Comparison of ENCODE assay signal across 20 cellular contexts in the genomic region with DNA sequence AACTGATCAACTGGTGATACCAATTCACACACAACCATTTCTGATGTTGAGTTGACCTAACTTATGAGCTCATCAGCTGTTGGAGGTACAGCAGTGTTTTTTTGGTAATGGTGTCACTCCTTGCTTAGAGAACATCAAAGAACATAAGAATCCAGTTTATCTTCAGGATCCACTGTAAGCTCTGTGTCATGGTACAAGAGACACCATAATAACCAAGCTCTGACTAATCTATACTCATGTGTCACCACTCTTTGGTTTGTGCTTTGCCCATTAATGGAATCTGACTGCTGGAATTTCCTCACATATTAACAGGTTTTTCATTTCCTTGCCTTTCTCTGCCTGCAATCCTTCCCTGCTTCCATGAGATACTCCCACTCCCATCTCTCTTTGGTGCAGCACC.
"Had no signal": no experiment of that assay in that cellular context is flagged by ENCODE, and none has a peak within 500 bp of the region (broad histone marks: within the 10 kb centered on the region; RNA-seq: fewer than 3 reads in every experiment).

No MANE protein-coding gene starts in this region.

- H3K27me3 ChIP-seq: esophagus muscularis mucosa, gastroesophageal sphincter, right atrium auricular region, sigmoid colon had no signal

- H3K27ac ChIP-seq: dorsolateral prefrontal cortex, esophagus muscularis mucosa, gastroesophageal sphincter, right atrium auricular region, sigmoid colon, skin epidermis, thoracic aorta had no signal

- DNase-seq: cortex of kidney; dorsolateral prefrontal cortex; effector CD8-positive, alpha-beta T cell; immature natural killer cell; mesendoderm; naive B cell; nephron progenitor cell; posterior cingulate gyrus; sigmoid colon; stimulated activated CD4-positive, alpha-beta T cell treated with anti-CD3 and anti-CD28 coated beads, Interleukin-2, amount 100 ng/mL, for 24 hours; stimulated activated CD4-positive, alpha-beta T cell treated with anti-CD3 and anti-CD28 coated beads, Interleukin-4, amount 100 ng/mL, for 4 hours; stimulated activated naive B cell treated with anti-CD40 and anti-IgM and Interleukin-4, amounts not matched to agents 10 μg/mL and 1 μg/mL and 100 μg/mL, for 72 hours; stimulated activated naive CD8-positive, alpha-beta T cell treated with anti-CD3 and anti-CD28 coated beads, Interleukin-15, amount 100 ng/mL, for 72 hours had no signal

- H3K4me1 ChIP-seq: esophagus muscularis mucosa, gastroesophageal sphincter, right atrium auricular region, sigmoid colon had no signal

- FAIRE-seq: keratinocyte, urothelium cell line had no signal

- ATAC-seq: gastroesophageal sphincter; stimulated activated naive B cell treated with anti-CD40 and anti-IgM and Interleukin-4, amounts not matched to agents 10 μg/mL and 1 μg/mL and 100 μg/mL, for 72 hours; stimulated activated naive CD8-positive, alpha-beta T cell treated with anti-CD3 and anti-CD28 coated beads, Interleukin-15, amount 100 ng/mL, for 72 hours had no signal
